In the genomic region with DNA sequence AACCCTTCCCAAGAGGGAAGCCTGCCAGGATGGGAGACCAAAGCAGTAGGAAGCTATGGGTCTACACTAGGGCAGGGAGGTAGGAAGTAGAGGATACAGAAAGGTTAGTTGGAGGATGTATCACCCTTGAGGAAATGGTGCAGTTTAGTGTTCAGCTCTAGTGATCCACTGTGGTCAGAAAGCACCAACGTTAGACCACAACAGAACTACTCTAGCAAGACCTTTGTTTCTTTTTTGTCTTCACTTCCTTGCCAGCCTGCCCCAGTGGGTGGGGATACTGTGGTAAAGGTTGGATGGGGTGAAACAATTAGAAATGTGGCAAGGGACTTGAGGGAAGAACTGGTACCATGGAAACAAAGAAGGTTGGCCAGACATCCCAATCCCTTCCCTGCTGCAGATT, we compare ENCODE assay signal across 8 cellular contexts.
A peak's percentile ranks its signal among the peaks of the same experiment; 100 is the strongest.
DNase-seq lines count a peak whose midpoint lies in the region; ATAC-seq and TF ChIP-seq lines count a peak whose summit lies in the region.

No MANE protein-coding gene starts in this region.

- no peak overlapping the region for H3K27ac Mint-ChIP-seq in WTC11

- H3K4me1 Mint-ChIP-seq in activated T-cell treated with anti-CD3 and anti-CD28 coated beads, Interleukin-2, amount 50 U/mL, for 4 hours (ENCODE audit: low read depth): peaks cover 12% of the 10 kb centered on the region
- H3K4me1 Mint-ChIP-seq in WTC11: no peaks in the 10 kb centered on the region

- intact Hi-C loops in thyroid gland (cut with DNase I): no loop called here

- peak; percentile 51 to 59 for ATAC-seq in activated T-cell treated with anti-CD3 and anti-CD28 coated beads, Interleukin-2, amount 50 U/mL, for 4 hours
- ATAC-seq in HG03025 (IDR thresholded peaks at IDR 0.05; ENCODE audit: low FRiP score, unreplicated experiment): peak; percentile 80
- no peak for ATAC-seq in WTC11

- H3K4me3 Mint-ChIP-seq in activated T-cell treated with anti-CD3 and anti-CD28 coated beads, Interleukin-2, amount 50 U/mL, for 4 hours: no peak overlapping the region
- H3K4me3 Mint-ChIP-seq in WTC11: no peak overlapping the region

- H3K4me3 ChIP-seq in thyroid gland (replicated peaks in 1 of 3): no peak overlapping the region

- CTCF ChIA-PET in WTC11 (lab: Charles Lee): interaction anchor here (2.8 kb wide), 1 partner anchor 11 kb away, joined by 11 read pairs; no protein-coding TSS in a partner anchor

- H3K9me3 ChIP-seq in thyroid gland: no peaks in the 10 kb centered on the region

- H3K27me3 ChIP-seq in thyroid gland: no peaks in the 10 kb centered on the region

- peaks cover 6 to 7% of the 10 kb centered on the region in 2 donors for H3K4me1 ChIP-seq in thyroid gland

- H3K27ac ChIP-seq in thyroid gland: no peak overlapping the region

- WGBS in thyroid gland, 2 donors: 15 to 19% methylated on average over 1 of the region's 1 CpG

- H3K27me3 Mint-ChIP-seq in activated T-cell treated with anti-CD3 and anti-CD28 coated beads, Interleukin-2, amount 50 U/mL, for 4 hours (ENCODE audit: low read depth): no peaks in the 10 kb centered on the region
- H3K27me3 Mint-ChIP-seq in WTC11 (ENCODE audit: low read depth): no peaks in the 10 kb centered on the region

- no peak for TF ChIP-seq CTCF in thyroid gland (IDR thresholded peaks at IDR 0.05)
- no peak for TF ChIP-seq CTCF in WTC11 (IDR thresholded peaks at IDR 0.05)

- no peaks in the 10 kb centered on the region for H3K36me3 Mint-ChIP-seq in activated T-cell treated with anti-CD3 and anti-CD28 coated beads, Interleukin-2, amount 50 U/mL, for 4 hours (ENCODE audit: insufficient read depth)
- no peaks in the 10 kb centered on the region for H3K36me3 Mint-ChIP-seq in WTC11

- H3K9me3 Mint-ChIP-seq in activated T-cell treated with anti-CD3 and anti-CD28 coated beads, Interleukin-2, amount 50 U/mL, for 4 hours: no peaks in the 10 kb centered on the region
- H3K9me3 Mint-ChIP-seq in WTC11: no peaks in the 10 kb centered on the region

- no peak for DNase-seq in activated T-cell treated with anti-CD3 and anti-CD28 coated beads, Interleukin-2, amount 50 U/mL, for 4 hours
- no peak for DNase-seq in activated T-cell treated with anti-CD3 and anti-CD28 coated beads, Interleukin-2, amount 50 U/mL, for 48 hours
- DNase-seq in SKM-1 (lab: John Stamatoyannopoulos, UW; ENCODE audit: unreplicated experiment): peak; percentile 80
- peak; percentile 16 to 38 for DNase-seq in thyroid gland
- DNase-seq in stimulated activated CD4-positive, alpha-beta T cell treated with anti-CD3 and anti-CD28 coated beads, Interleukin-15, amount 100 ng/mL, for 24 hours: no peak
- no peak for DNase-seq in SW 1271 (lab: John Stamatoyannopoulos, UW)
- no peak for DNase-seq in WTC11 (ENCODE audit: low spot score)

- TF ChIP-seq POLR2A in thyroid gland (IDR thresholded peaks at IDR 0.05): no peak

- H3K36me3 ChIP-seq in thyroid gland: no peaks in the 10 kb centered on the region

- POLR2A ChIA-PET in WTC11 (lab: Charles Lee): interaction anchor here (0.6 kb wide), 1 partner anchor 62 kb away, joined by 3 read pairs; no protein-coding TSS in a partner anchor

TF ChIP-seq in WTC11, 78 proteins besides CTCF, POLR2A, EP300 and RAD21:
- TF ChIP-seq SP1 (CRISPR knock-in tag; conservative IDR thresholded peaks at IDR 0.05): no peak

Comparison
In these comparisons a context has a peak if more than half of its experiments do, and no peak if none do; other contexts are left out.
1. DNase-seq: peak in SKM-1 (single experiment) and thyroid gland (2 of 2); none in activated T-cell treated with anti-CD3 and anti-CD28 coated beads, Interleukin-2, amount 50 U/mL, for 4 hours (single experiment), activated T-cell treated with anti-CD3 and anti-CD28 coated beads, Interleukin-2, amount 50 U/mL, for 48 hours (0 of 2), stimulated activated CD4-positive, alpha-beta T cell treated with anti-CD3 and anti-CD28 coated beads, Interleukin-15, amount 100 ng/mL, for 24 hours (single experiment), SW 1271 (0 of 2) and WTC11 (single experiment).